ENCODE assay signal across 15 cellular contexts in the genomic region with DNA sequence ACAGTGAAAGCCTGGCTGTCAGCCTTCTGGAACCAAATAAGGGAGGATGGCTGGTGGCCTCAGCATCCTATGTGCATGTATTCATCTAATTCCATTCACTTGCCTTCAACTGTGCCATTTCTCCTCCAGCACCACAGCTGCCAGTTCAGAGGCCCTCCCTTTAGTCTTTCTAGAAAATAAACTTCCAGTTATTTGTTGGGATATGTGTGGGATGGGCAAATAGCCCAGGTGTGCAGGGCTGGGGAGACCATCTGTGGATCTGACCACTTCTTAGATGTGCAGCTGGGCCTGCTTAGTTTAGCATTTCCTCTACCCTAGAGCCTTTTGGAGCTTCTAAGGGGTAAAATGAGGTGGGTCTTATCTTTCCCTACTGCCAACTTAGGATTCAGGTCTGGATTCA.
DNase-seq lines count a peak whose midpoint lies in the region; ATAC-seq and TF ChIP-seq lines count a peak whose summit lies in the region.
"Had no signal": no experiment of that assay in that cellular context is flagged by ENCODE, and none has a peak within 500 bp of the region (broad histone marks: within the 10 kb centered on the region; RNA-seq: fewer than 3 reads in every experiment).

No MANE protein-coding gene starts in this region.

- H3K27ac ChIP-seq in SU-DHL-6 (ENCODE audit: low read depth, low read length), result peak overlapping the region; percentile 32; the same call in 1 of the 2 replicates
- no peak overlapping the region for H3K27ac ChIP-seq in CD8-positive, alpha-beta memory T cell (ENCODE audit: low read depth, low read length)
- H3K27ac ChIP-seq: C4-2B had no signal

- H2AFZ ChIP-seq in Loucy (ENCODE audit: low read length), result no peak overlapping the region
- H2AFZ ChIP-seq in SU-DHL-6 (ENCODE audit: low read depth, low read length, severe bottlenecking), result no peak overlapping the region

- H3K79me2 ChIP-seq in Loucy (ENCODE audit: insufficient read depth, low read length) (no peaks in the 10 kb centered on the region), SU-DHL-6 (ENCODE audit: insufficient read depth, low read length) (no peaks in the 10 kb centered on the region)

- H4K20me1 ChIP-seq in Loucy (ENCODE audit: insufficient read depth, low read length, poor library complexity, severe bottlenecking) (no peaks in the 10 kb centered on the region), SU-DHL-6 (ENCODE audit: low read depth, low read length) (no peaks in the 10 kb centered on the region)

- H3F3A ChIP-seq in Loucy (ENCODE audit: low read depth) (no peaks in the 10 kb centered on the region), SU-DHL-6 (ENCODE audit: insufficient read depth) (no peaks in the 10 kb centered on the region)

- CTCF ChIA-PET in activated CD8-positive, alpha-beta memory T cell treated with anti-CD3 and anti-CD28 coated beads, Interleukin-2, amount 10 ng/mL, durations not matched to agents 7 days and 5 days (lab: Charles Lee), result interaction anchor here (0.7 to 1.3 kb wide), 5 partner anchors 8 to 342 kb away, joined by 3 to 5 read pairs (median 3); no protein-coding TSS in a partner anchor
- CTCF ChIA-PET in CD8-positive, alpha-beta memory T cell (lab: Charles Lee), result no interaction called here

- no peaks in the 10 kb centered on the region for H3K9me3 ChIP-seq in Loucy (ENCODE audit: insufficient read depth, low read depth, low read length)
- H3K9me3 ChIP-seq in SU-DHL-6 (ENCODE audit: insufficient read depth, low read length), result no peaks in the 10 kb centered on the region
- H3K9me3 ChIP-seq in CD8-positive, alpha-beta memory T cell (ENCODE audit: low read length), result no peaks in the 10 kb centered on the region
- H3K9me3 ChIP-seq: BE2C, Caco-2 had no signal

- H3K4me3 Mint-ChIP-seq in activated CD8-positive, alpha-beta memory T cell treated with anti-CD3 and anti-CD28 coated beads, Interleukin-2, amount 10 ng/mL, durations not matched to agents 7 days and 5 days, result no peak overlapping the region
- peak overlapping the region in 1 of 7 donors; percentile 3 for H3K4me3 Mint-ChIP-seq in CD8-positive, alpha-beta memory T cell
- H3K4me3 Mint-ChIP-seq: CD4-positive, alpha-beta memory T cell; H9 had no signal

- H3K36me3 Mint-ChIP-seq in activated CD8-positive, alpha-beta memory T cell treated with anti-CD3 and anti-CD28 coated beads, Interleukin-2, amount 10 ng/mL, durations not matched to agents 7 days and 5 days, result peaks cover 10% of the 10 kb centered on the region
- H3K36me3 Mint-ChIP-seq in CD8-positive, alpha-beta memory T cell, result peaks cover 5 to 28% (median 7%) of the 10 kb centered on the region in 3 donors

- no peak overlapping the region for H3K4me2 ChIP-seq in Loucy (ENCODE audit: low read depth, low read length, poor library complexity, severe bottlenecking)
- H3K4me2 ChIP-seq in SU-DHL-6 (ENCODE audit: low read depth, low read length, poor library complexity, severe bottlenecking), result peak overlapping the region; percentile 24

- H3K27me3 ChIP-seq in Loucy (ENCODE audit: insufficient read depth, low read length, poor library complexity, severe bottlenecking) (no peaks in the 10 kb centered on the region), SU-DHL-6 (ENCODE audit: low read length) (no peaks in the 10 kb centered on the region)
- no peaks in the 10 kb centered on the region for H3K27me3 ChIP-seq in CD8-positive, alpha-beta memory T cell (ENCODE audit: insufficient read depth, low read length, poor library complexity, severe bottlenecking)
- H3K27me3 ChIP-seq: BE2C had no signal

- POLR2A ChIA-PET in CD8-positive, alpha-beta memory T cell (lab: Charles Lee), result no interaction called here

- H3K4me1 Mint-ChIP-seq in activated CD8-positive, alpha-beta memory T cell treated with anti-CD3 and anti-CD28 coated beads, Interleukin-2, amount 10 ng/mL, durations not matched to agents 7 days and 5 days, result peaks cover 7% of the 10 kb centered on the region
- H3K4me1 Mint-ChIP-seq in CD8-positive, alpha-beta memory T cell, result peaks cover 8 to 12% (median 9%) of the 10 kb centered on the region in 3 donors

- no peak overlapping the region for H3K27ac Mint-ChIP-seq in activated CD8-positive, alpha-beta memory T cell treated with anti-CD3 and anti-CD28 coated beads, Interleukin-2, amount 10 ng/mL, durations not matched to agents 7 days and 5 days
- H3K27ac Mint-ChIP-seq in CD8-positive, alpha-beta memory T cell, result peak overlapping the region in 1 of 8 donors; percentile 35

- ATAC-seq in activated CD8-positive, alpha-beta memory T cell treated with anti-CD3 and anti-CD28 coated beads, Interleukin-2, amount 10 ng/mL, durations not matched to agents 7 days and 5 days, result no peak

- H3K36me3 ChIP-seq in Loucy (ENCODE audit: insufficient read depth, low read length) (peaks cover 5% of the 10 kb centered on the region; the same call in 1 of the 2 replicates), SU-DHL-6 (ENCODE audit: low read length) (no peaks in the 10 kb centered on the region)
- H3K36me3 ChIP-seq in CD8-positive, alpha-beta memory T cell (ENCODE audit: insufficient read depth, low read length), result no peaks in the 10 kb centered on the region

- no peaks in the 10 kb centered on the region for H3K9me3 Mint-ChIP-seq in activated CD8-positive, alpha-beta memory T cell treated with anti-CD3 and anti-CD28 coated beads, Interleukin-2, amount 10 ng/mL, durations not matched to agents 7 days and 5 days (ENCODE audit: low read depth)
- H3K9me3 Mint-ChIP-seq in CD8-positive, alpha-beta memory T cell, result no peaks in the 10 kb centered on the region
- H3K9me3 Mint-ChIP-seq: CD4-positive, alpha-beta memory T cell; H9 had no signal

- H3K9ac ChIP-seq in Loucy (ENCODE audit: low read depth, low read length, poor library complexity, severe bottlenecking) (peak overlapping the region; percentile 12), SU-DHL-6 (ENCODE audit: low read length) (peak overlapping the region; percentile 3; the same call in 1 of the 2 replicates)

- H3K27me3 Mint-ChIP-seq in activated CD8-positive, alpha-beta memory T cell treated with anti-CD3 and anti-CD28 coated beads, Interleukin-2, amount 10 ng/mL, durations not matched to agents 7 days and 5 days, result no peaks in the 10 kb centered on the region
- H3K27me3 Mint-ChIP-seq in CD8-positive, alpha-beta memory T cell, result no peaks in the 10 kb centered on the region
- H3K27me3 Mint-ChIP-seq: CD4-positive, alpha-beta memory T cell had no signal

- H3K4me1 ChIP-seq in Loucy (ENCODE audit: insufficient read depth, low read length, poor library complexity, severe bottlenecking), result peaks cover 49% of the 10 kb centered on the region
- no peaks in the 10 kb centered on the region for H3K4me1 ChIP-seq in CD8-positive, alpha-beta memory T cell (ENCODE audit: insufficient read depth, low read length)
- H3K4me1 ChIP-seq: Caco-2 had no signal

- no peak overlapping the region for H3K4me3 ChIP-seq in Loucy (ENCODE audit: low read length, poor library complexity, severe bottlenecking)
- no peak overlapping the region for H3K4me3 ChIP-seq in SU-DHL-6 (ENCODE audit: insufficient read depth, low read length, poor library complexity, severe bottlenecking)
- H3K4me3 ChIP-seq in CD8-positive, alpha-beta memory T cell (ENCODE audit: low read length), result no peak overlapping the region

- DNase-seq in myocyte (ENCODE audit: low read depth), result peak; percentile 59
- no peak for DNase-seq in stimulated activated CD8-positive, alpha-beta memory T cell treated with anti-CD3 and anti-CD28 coated beads, Interleukin-4, amount 100 ng/mL, for 48 hours
- DNase-seq in activated CD8-positive, alpha-beta memory T cell treated with anti-CD3 and anti-CD28 coated beads, Interleukin-2, amount 10 ng/mL, durations not matched to agents 7 days and 5 days, result no peak
- DNase-seq in CD8-positive, alpha-beta memory T cell, result no peak
- no peak for DNase-seq in HCEC 1CT
- DNase-seq: BE2C; Caco-2; CD4-positive, alpha-beta memory T cell; DMS53; GF-D8; GOT3; H9 had no signal

- TF ChIP-seq CTCF in Loucy (conservative IDR thresholded peaks at IDR 0.05; ENCODE audit: low read length), result no peak
- TF ChIP-seq CTCF in SU-DHL-6 (IDR thresholded peaks at IDR 0.05; ENCODE audit: insufficient read depth, low read length, poor library complexity, severe bottlenecking), result no peak

- H3K9me2 ChIP-seq in Loucy (replicated peaks; ENCODE audit: low read depth, low read length), result no peaks in the 10 kb centered on the region
- no peaks in the 10 kb centered on the region for H3K9me2 ChIP-seq in SU-DHL-6 (replicated peaks; ENCODE audit: insufficient read depth, low read length)
